Comparison of ENCODE assay signal across 19 cellular contexts in genomic region chr3:127467386-127467785, GRCh38.
DNase-seq lines count a peak whose midpoint lies in the region; TF ChIP-seq lines count a peak whose summit lies in the region.
"Had no signal": no experiment of that assay in that cellular context is flagged by ENCODE, and none has a peak within 500 bp of the region (broad histone marks: within the 10 kb centered on the region; RNA-seq: fewer than 3 reads in every experiment).

No MANE protein-coding gene starts in this region.

- TF ChIP-seq CTCF in dorsolateral prefrontal cortex (IDR thresholded peaks at IDR 0.05 in 54 of 56, conservative IDR thresholded peaks at IDR 0.05 in 2 of 56; ENCODE audit: low read depth in 1 of 56, partially characterized antibody in 56 of 56) (no peak), suprapubic skin (IDR thresholded peaks at IDR 0.05) (no peak), tibial nerve (IDR thresholded peaks at IDR 0.05) (no peak)

- H3K23ac ChIP-seq in neuronal stem cell (ENCODE audit: low read depth, low read length, poor library complexity) = peak overlapping the region; percentile 9

- no peak overlapping the region for H3K4me3 ChIP-seq in BLaER1 treated with 17β-estradiol and CSF1 and Interleukin-3, amounts not matched to agents 10 nM and 100 nM
- no peak overlapping the region for H3K4me3 ChIP-seq in Jurkat, Clone E6-1 (ENCODE audit: low read length)
- H3K4me3 ChIP-seq in dorsolateral prefrontal cortex = no peak overlapping the region
- H3K4me3 ChIP-seq in neuronal stem cell (ENCODE audit: low read length in 2 of 2) = no peak overlapping the region
- H3K4me3 ChIP-seq in suprapubic skin = no peak overlapping the region
- H3K4me3 ChIP-seq in tibial nerve = no peak overlapping the region
- H3K4me3 ChIP-seq: testis had no signal

- peak overlapping the region; percentile 37 for H2BK120ac ChIP-seq in neuronal stem cell (ENCODE audit: low read depth, low read length)

- H3K79me1 ChIP-seq in neuronal stem cell (ENCODE audit: low read depth, low read length) = no peaks in the 10 kb centered on the region

- H3K9me3 ChIP-seq in BLaER1 treated with 17β-estradiol and CSF1 and Interleukin-3, amounts not matched to agents 10 nM and 100 nM (replicated peaks in 1 of 11) = peaks cover 0 to 13% (median 0%) of the 10 kb centered on the region in 11 experiments; a peak in 9 of 22 replicates
- H3K9me3 ChIP-seq in neuronal stem cell (replicated peaks in 1 of 2; ENCODE audit: control insufficient read depth in 2 of 2, insufficient read depth in 1 of 2, low read depth in 1 of 2, low read length in 2 of 2) = peaks cover 0 to 4% of the 10 kb centered on the region in 2 donors
- H3K9me3 ChIP-seq in suprapubic skin = no peaks in the 10 kb centered on the region
- H3K9me3 ChIP-seq in tibial nerve = peaks cover 0 to 7% (median 0%) of the 10 kb centered on the region in 4 donors
- H3K9me3 ChIP-seq: testis had no signal

- H3K36me3 ChIP-seq in BLaER1 treated with 17β-estradiol and CSF1 and Interleukin-3, amounts not matched to agents 10 nM and 100 nM = no peaks in the 10 kb centered on the region
- H3K36me3 ChIP-seq in neuronal stem cell (replicated peaks in 1 of 2; ENCODE audit: control insufficient read depth in 2 of 2, insufficient read depth in 2 of 2, low read length in 2 of 2) (no peaks in the 10 kb centered on the region), suprapubic skin (no peaks in the 10 kb centered on the region), tibial nerve (no peaks in the 10 kb centered on the region)

- peak overlapping the region; percentile 77 for H3K18ac ChIP-seq in neuronal stem cell (ENCODE audit: low read length)

- H2AFZ ChIP-seq in neuronal stem cell (ENCODE audit: low read length) = no peak overlapping the region

- H3K4ac ChIP-seq in neuronal stem cell (ENCODE audit: low read length) = no peak overlapping the region

- no peaks in the 10 kb centered on the region for H3K27me3 ChIP-seq in BLaER1 treated with 17β-estradiol and CSF1 and Interleukin-3, amounts not matched to agents 10 nM and 100 nM
- no peaks in the 10 kb centered on the region for H3K27me3 ChIP-seq in dorsolateral prefrontal cortex
- H3K27me3 ChIP-seq in neuronal stem cell (ENCODE audit: control insufficient read depth in 3 of 3, insufficient read depth in 3 of 3, low read depth in 1 of 3, low read length in 3 of 3) = peaks cover 0 to 21% (median 0%) of the 10 kb centered on the region in 3 experiments
- H3K27me3 ChIP-seq in suprapubic skin = peaks cover 3% of the 10 kb centered on the region
- H3K27me3 ChIP-seq in tibial nerve = no peaks in the 10 kb centered on the region
- H3K27me3 ChIP-seq: testis had no signal

- H2AK5ac ChIP-seq in neuronal stem cell (ENCODE audit: low read depth, low read length) = peak overlapping the region; percentile 59

- H3K14ac ChIP-seq in neuronal stem cell (ENCODE audit: low read length) = no peak overlapping the region

- DNase-seq in Jurkat, Clone E6-1 (ENCODE audit: low read depth, low spot score) = peak; percentile 85
- DNase-seq in dorsolateral prefrontal cortex (peak in 8 of 10 donors; percentile 33 to 84 (median 72)), neuronal stem cell (ENCODE audit: low spot score) (no peak), T-helper 1 cell (no peak), suprapubic skin (ENCODE audit: low spot score in 2 of 2) (no peak), tibial nerve (ENCODE audit: low spot score in 2 of 2) (no peak)
- DNase-seq: activated gamma-delta T cell; CD8-positive, alpha-beta T cell; dermis blood vessel endothelial cell; DMS153; GOT3; NCI-H1105 treated with DMSO at 0.1 percent for 48 hours; NCI-H2029 treated with DMSO at 0.1 percent for 48 hours; NCI-H345; OCI-M1; SHP77; stimulated activated CD4-positive, alpha-beta T cell treated with anti-CD3 and anti-CD28 coated beads, Interleukin-2, amount 100 ng/mL, for 48 hours; testis had no signal

- H4K91ac ChIP-seq in neuronal stem cell (ENCODE audit: low read depth, low read length, poor library complexity) = no peak overlapping the region

- H4K20me1 ChIP-seq in BLaER1 treated with 17β-estradiol and CSF1 and Interleukin-3, amounts not matched to agents 10 nM and 100 nM = peaks cover 0 to 37% (median 0%) of the 10 kb centered on the region in 11 experiments; a peak in 5 of 22 replicates

- peak overlapping the region in 1 of 11 experiments; percentile 32; a peak in 1 of 22 replicates for H3K9ac ChIP-seq in BLaER1 treated with 17β-estradiol and CSF1 and Interleukin-3, amounts not matched to agents 10 nM and 100 nM
- no peak overlapping the region for H3K9ac ChIP-seq in neuronal stem cell (ENCODE audit: low read depth, low read length, poor library complexity)

- H2BK15ac ChIP-seq in neuronal stem cell (ENCODE audit: low read length) = no peak overlapping the region

- WGBS in neuronal stem cell (ENCODE audit: extremely low coverage in 2 of 2, insufficient read length in 2 of 2, insufficient replicate concordance in 1 of 2), 2 donors = no CpG with 5 or more reads among the region's 12 CpGs
- 68% methylated on average over 8 of the region's 12 CpGs for WGBS in suprapubic skin
- 41 to 51% methylated on average over 11 to 12 of the region's 12 CpGs for WGBS in tibial nerve, 2 donors

- no peak overlapping the region for H4K8ac ChIP-seq in neuronal stem cell (ENCODE audit: low read depth, low read length)

- peaks cover 9 to 15% (median 12%) of the 10 kb centered on the region in 10 experiments for H3K4me1 ChIP-seq in BLaER1 treated with 17β-estradiol and CSF1 and Interleukin-3, amounts not matched to agents 10 nM and 100 nM
- H3K4me1 ChIP-seq in neuronal stem cell (ENCODE audit: control insufficient read depth in 2 of 2, insufficient read depth in 1 of 2, low read depth in 1 of 2, low read length in 2 of 2) = peaks cover 0 to 8% of the 10 kb centered on the region in 2 donors
- H3K4me1 ChIP-seq in suprapubic skin = no peaks in the 10 kb centered on the region
- no peaks in the 10 kb centered on the region for H3K4me1 ChIP-seq in tibial nerve
- H3K4me1 ChIP-seq: testis had no signal

- peak overlapping the region; percentile 32 to 75 (median 64) for H3K4me2 ChIP-seq in BLaER1 treated with 17β-estradiol and CSF1 and Interleukin-3, amounts not matched to agents 10 nM and 100 nM
- H3K4me2 ChIP-seq in neuronal stem cell (ENCODE audit: insufficient read depth, low read length, poor library complexity, severe bottlenecking) = no peak overlapping the region

- H2BK5ac ChIP-seq in neuronal stem cell (ENCODE audit: low read length) = peak overlapping the region; percentile 54

- intact Hi-C loops in dorsolateral prefrontal cortex (cut with DNase I) = no loop called here

- H2BK12ac ChIP-seq in neuronal stem cell (ENCODE audit: low read length) = no peak overlapping the region

- TF ChIP-seq POLR2A in suprapubic skin (IDR thresholded peaks at IDR 0.05) = no peak
- no peak for TF ChIP-seq POLR2A in tibial nerve (IDR thresholded peaks at IDR 0.05)

- peak overlapping the region in 1 of 11 experiments; percentile 30; a peak in 2 of 22 replicates for H3K27ac ChIP-seq in BLaER1 treated with 17β-estradiol and CSF1 and Interleukin-3, amounts not matched to agents 10 nM and 100 nM
- H3K27ac ChIP-seq in dorsolateral prefrontal cortex (peak overlapping the region in 5 of 59 donors; percentile 26 to 51 (median 31)), neuronal stem cell (replicated peaks; ENCODE audit: low read length) (no peak overlapping the region), suprapubic skin (no peak overlapping the region), tibial nerve (no peak overlapping the region)
- H3K27ac ChIP-seq: testis had no signal

- TF ChIP-seq EP300 in suprapubic skin (IDR thresholded peaks at IDR 0.05) (no peak), tibial nerve (IDR thresholded peaks at IDR 0.05) (no peak)

Comparison
In these comparisons a context has a peak if more than half of its experiments do, and no peak if none do; other contexts are left out.
1. DNase-seq: peak in Jurkat, Clone E6-1 (single experiment) and dorsolateral prefrontal cortex (8 of 10); none in neuronal stem cell (single experiment), T-helper 1 cell (0 of 5), suprapubic skin (0 of 2) and tibial nerve (0 of 2).